8 cellular contexts compared by ENCODE assay signal in the genomic region with DNA sequence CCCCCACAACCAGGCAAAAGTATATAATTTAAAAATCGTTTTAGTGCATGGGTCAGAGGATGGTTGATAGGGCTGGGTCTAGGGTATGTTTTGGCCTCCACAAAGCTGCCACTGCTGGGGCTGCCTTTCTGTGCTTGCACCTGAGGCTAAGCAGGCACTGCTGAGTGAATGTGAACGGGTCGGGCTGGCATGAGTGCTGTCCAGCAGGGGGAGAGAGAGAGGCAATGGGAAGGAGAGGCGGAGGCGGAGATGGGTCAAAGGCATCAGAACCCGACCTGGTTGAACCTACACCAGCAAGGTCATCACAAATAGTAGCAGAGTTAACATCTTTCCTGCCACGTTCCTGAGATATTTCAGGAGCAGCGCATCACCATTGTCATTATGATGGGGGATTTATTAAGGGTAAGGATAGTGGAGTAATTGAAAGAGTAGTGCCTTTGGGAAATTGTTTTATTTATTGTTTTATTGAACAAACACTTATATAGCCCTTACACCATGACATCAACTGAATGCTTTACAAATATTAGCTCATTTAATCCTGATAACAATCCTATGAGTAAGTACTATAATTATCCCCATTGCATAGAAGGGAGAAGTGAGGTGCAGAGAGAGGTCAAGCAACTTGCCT. TPM values are rescaled to one million over a fixed set of nuclear protein-coding genes. Genes with fewer than 3 reads are reported as not detected.
DNase-seq lines count a peak whose midpoint lies in the region; ATAC-seq and TF ChIP-seq lines count a peak whose summit lies in the region.

No MANE protein-coding gene starts in this region.

- H3K27me3 ChIP-seq in CD4-positive, alpha-beta T cell (ENCODE audit: control insufficient read depth, insufficient read depth, low read length) = peaks cover 10% of the 10 kb centered on the region

- no peaks in the 10 kb centered on the region for H3K9me3 ChIP-seq in CD4-positive, alpha-beta T cell (ENCODE audit: control insufficient read depth, low read length)

- H3K27ac ChIP-seq in CD4-positive, alpha-beta T cell (ENCODE audit: low read depth, low read length) = no peak overlapping the region

- TF ChIP-seq CTCF in epithelial cell of proximal tubule (conservative IDR thresholded peaks at IDR 0.05; ENCODE audit: low read depth, low read length) = peak; percentile 94
- peak; percentile 77 for TF ChIP-seq CTCF in type B pancreatic cell (conservative IDR thresholded peaks at IDR 0.05)
- TF ChIP-seq CTCF in CD4-positive, alpha-beta T cell (IDR thresholded peaks at IDR 0.05) = no peak

- H3K27ac Mint-ChIP-seq in type B pancreatic cell = no peak overlapping the region
- H3K27ac Mint-ChIP-seq in CD4-positive, alpha-beta T cell = no peak overlapping the region

- CTCF ChIA-PET in CD4-positive, alpha-beta T cell (lab: Charles Lee) = no interaction called here

- POLR2A ChIA-PET in CD4-positive, alpha-beta T cell (lab: Charles Lee) = no interaction called here

- no peaks in the 10 kb centered on the region for H3K36me3 Mint-ChIP-seq in type B pancreatic cell
- H3K36me3 Mint-ChIP-seq in CD4-positive, alpha-beta T cell (ENCODE audit: low read depth) = no peaks in the 10 kb centered on the region

- no peak overlapping the region for H3K4me3 ChIP-seq in epithelial cell of proximal tubule (ENCODE audit: low read depth, low read length)

- H3K27me3 Mint-ChIP-seq in type B pancreatic cell = peaks cover 49% of the 10 kb centered on the region
- H3K27me3 Mint-ChIP-seq in CD4-positive, alpha-beta T cell = peaks cover 43% of the 10 kb centered on the region

- H3K4me1 Mint-ChIP-seq in type B pancreatic cell (ENCODE audit: unreplicated experiment) = no peaks in the 10 kb centered on the region
- H3K4me1 Mint-ChIP-seq in CD4-positive, alpha-beta T cell (ENCODE audit: low read depth) = no peaks in the 10 kb centered on the region

- peak; percentile 43 for DNase-seq in DMS53 treated with DMSO at 0.1 percent for 48 hours (lab: John Stamatoyannopoulos, UW; ENCODE audit: unreplicated experiment)
- peak; percentile 70 for DNase-seq in NCI-H748 (lab: John Stamatoyannopoulos, UW; ENCODE audit: unreplicated experiment)
- DNase-seq in epithelial cell of proximal tubule (ENCODE audit: low read depth) = no peak
- DNase-seq in type B pancreatic cell (ENCODE audit: extremely low spot score, unreplicated experiment) = no peak
- no peak for DNase-seq in GF-D8 (lab: John Stamatoyannopoulos, UW)
- DNase-seq in CD4-positive, alpha-beta T cell = no peak
- DNase-seq in stimulated activated naive CD4-positive, alpha-beta T cell treated with Interleukin-2 at 50 U/mL for 16 hours (lab: John Stamatoyannopoulos, UW) = no peak

- ATAC-seq in GM21515 (IDR thresholded peaks at IDR 0.05; ENCODE audit: unreplicated experiment) = peak; percentile 59
- no peak for ATAC-seq in CD4-positive, alpha-beta T cell (ENCODE audit: poor library complexity)

- no peak overlapping the region for H3K4me3 Mint-ChIP-seq in type B pancreatic cell
- no peak overlapping the region for H3K4me3 Mint-ChIP-seq in CD4-positive, alpha-beta T cell

- intact Hi-C loops in CD4-positive, alpha-beta T cell (cut with DNase I, micrococcal nuclease) = no loop called here

- H3K9me3 Mint-ChIP-seq in type B pancreatic cell = no peaks in the 10 kb centered on the region
- no peaks in the 10 kb centered on the region for H3K9me3 Mint-ChIP-seq in CD4-positive, alpha-beta T cell

RNA-seq across cellular contexts. Expression of a gene that starts 5.8 kb away (rescaled TPM):
- total RNA-seq in epithelial cell of proximal tubule (1.2 and 1.7 TPM in 2 replicates), type B pancreatic cell (ENCODE audit: low replicate concordance) (19.1 and 19.8 TPM in 2 replicates)
- total RNA-seq in CD4-positive, alpha-beta T cell = not detected

Comparison
In these comparisons a context has a peak if more than half of its experiments do, and no peak if none do; other contexts are left out.
1. DNase-seq: peak in DMS53 treated with DMSO at 0.1 percent for 48 hours (single experiment) and NCI-H748 (single experiment); none in epithelial cell of proximal tubule (single experiment), type B pancreatic cell (single experiment), GF-D8 (single experiment), CD4-positive, alpha-beta T cell (0 of 10) and stimulated activated naive CD4-positive, alpha-beta T cell treated with Interleukin-2 at 50 U/mL for 16 hours (single experiment).